21 cellular contexts compared by ENCODE assay signal in the genomic region with DNA sequence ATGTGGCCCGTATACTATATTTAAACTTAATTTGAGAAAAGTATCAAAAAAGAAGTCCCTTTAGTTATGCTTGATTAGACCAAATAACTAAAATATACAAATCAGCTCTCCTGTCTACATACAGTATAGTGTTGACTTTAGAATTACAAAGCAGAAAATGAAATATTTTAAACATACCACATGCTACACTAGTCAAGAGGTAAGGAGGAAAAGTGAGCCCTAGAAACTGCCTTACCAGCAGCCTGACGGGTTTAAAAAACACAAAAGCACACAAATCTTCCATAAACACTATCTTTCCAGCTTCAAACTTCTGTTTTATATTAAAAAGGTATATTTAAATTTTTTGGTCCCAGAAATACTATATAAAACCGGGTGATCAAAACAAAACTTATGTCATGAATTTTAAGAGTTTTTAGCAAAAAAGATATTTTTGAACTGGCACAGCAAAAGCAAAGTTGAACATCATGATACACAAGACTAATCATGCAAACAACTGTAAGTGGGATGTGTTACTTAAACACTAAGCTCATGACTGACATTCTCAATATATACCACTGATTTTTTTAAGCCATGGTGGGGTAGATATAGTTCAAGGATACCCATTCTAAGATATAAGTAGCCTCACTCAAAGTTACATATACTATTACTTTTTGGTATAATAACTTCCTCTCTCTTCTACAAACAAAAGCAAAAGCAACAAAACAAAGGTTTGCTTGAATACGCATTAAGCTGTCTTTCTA. TPM values are rescaled to one million over a fixed set of nuclear protein-coding genes. Genes with fewer than 3 reads are reported as not detected.
"Had no signal": no experiment of that assay in that cellular context is flagged by ENCODE, and none has a peak within 500 bp of the region (broad histone marks: within the 10 kb centered on the region; RNA-seq: fewer than 3 reads in every experiment).

No MANE protein-coding gene starts in this region.

- DNase-seq: activated CD4-positive, alpha-beta T cell treated with anti-CD3 and anti-CD28 coated beads for 48 hours; activated CD8-positive, alpha-beta T cell treated with anti-CD3 and anti-CD28 coated beads for 36 hours; activated effector memory CD4-positive, alpha-beta T cell treated with anti-CD3 and anti-CD28 coated beads, Interleukin-2, amount 50 U/mL, for 16 hours; activated T-cell treated with anti-CD3 and anti-CD28 coated beads, Interleukin-2, amount 50 U/mL, for 48 hours; amniotic stem cell; body of pancreas; central memory CD4-positive, alpha-beta T cell; cortex of kidney; effector CD4-positive, alpha-beta T cell; head of caudate nucleus; immature natural killer cell; naive B cell; pancreas; spleen; stimulated activated naive CD8-positive, alpha-beta T cell treated with anti-CD3 and anti-CD28 coated beads, Interleukin-15, amount 100 ng/mL, for 72 hours; upper lobe of right lung had no signal

- H3K27ac ChIP-seq: body of pancreas, pancreas, spleen, upper lobe of right lung had no signal

- H3K4me1 ChIP-seq: body of pancreas, pancreas, upper lobe of right lung had no signal

- H3K9me3 ChIP-seq: body of pancreas, pancreas, spleen, upper lobe of right lung had no signal

- H3K4me3 ChIP-seq: body of pancreas, lung, pancreas, spleen, upper lobe of right lung had no signal

- FAIRE-seq: pancreas had no signal

- H3K27me3 ChIP-seq: body of pancreas, pancreas, spleen, upper lobe of right lung had no signal

- ATAC-seq: activated CD8-positive, alpha-beta T cell treated with anti-CD3 and anti-CD28 coated beads for 36 hours; body of pancreas; pancreas; stimulated activated naive CD8-positive, alpha-beta T cell treated with anti-CD3 and anti-CD28 coated beads, Interleukin-15, amount 100 ng/mL, for 72 hours; upper lobe of right lung; WTC11 had no signal

RNA-seq across cellular contexts. Expression of a gene that starts 11.8 kb away (rescaled TPM):
- total RNA-seq: body of pancreas; mononuclear cell; pancreas; sciatic nerve; T-helper 1 cell treated with Interleukin-12 subunit alpha and Interleukin-12 subunit beta and Interleukin-4 antibody, amounts not matched to agents 30 ng/mL and 1 ng/mL, for 36 hours had no signal
